Comparison of ENCODE assay signal across 10 cellular contexts in the genomic region with DNA sequence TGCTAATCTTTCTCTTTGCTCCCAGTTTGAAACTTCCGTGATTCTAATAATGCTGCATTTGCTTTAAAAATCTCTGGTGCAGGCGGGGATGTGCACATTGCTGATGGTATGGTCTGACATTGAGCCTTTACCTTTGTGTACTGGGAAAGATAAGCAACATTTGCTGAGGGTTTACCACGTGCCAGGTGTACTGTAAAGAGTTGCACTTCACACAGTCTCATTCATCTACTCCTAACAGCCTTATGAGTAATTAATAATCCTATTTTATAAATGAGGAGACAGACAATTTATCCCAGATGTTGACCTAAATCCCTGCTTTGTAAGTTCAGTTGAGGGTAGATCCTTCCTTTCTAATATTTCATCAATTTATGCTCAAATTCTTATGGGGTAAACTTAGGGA. TPM values are rescaled to one million over a fixed set of nuclear protein-coding genes. Genes with fewer than 3 reads are reported as not detected.
DNase-seq lines count a peak whose midpoint lies in the region; ATAC-seq, FAIRE-seq and TF ChIP-seq lines count a peak whose summit lies in the region.
"Had no signal": no experiment of that assay in that cellular context is flagged by ENCODE, and none has a peak within 500 bp of the region (broad histone marks: within the 10 kb centered on the region; RNA-seq: fewer than 3 reads in every experiment).

No MANE protein-coding gene starts in this region.

- H3K4me3 ChIP-seq in GM23248 (peak overlapping the region; percentile 38), ectodermal cell (ENCODE audit: insufficient read depth, low read depth, low read length) (peak overlapping the region; percentile 92), pancreas (peak overlapping the region; percentile 16 to 61 (median 31)), vagina (peak overlapping the region in 1 of 2 donors; percentile 30)

- H3K27me3 ChIP-seq in GM23248 (replicated peaks; ENCODE audit: insufficient read depth) (peaks cover 56% of the 10 kb centered on the region), ectodermal cell (ENCODE audit: control insufficient read depth, insufficient read depth, low read length, poor library complexity, severe bottlenecking) (peaks cover 19% of the 10 kb centered on the region), pancreas (peaks cover 0 to 7% (median 0%) of the 10 kb centered on the region in 4 donors), vagina (no peaks in the 10 kb centered on the region)

- TF ChIP-seq CTCF in pancreas (IDR thresholded peaks at IDR 0.05) (no peak), vagina (IDR thresholded peaks at IDR 0.05) (no peak)

- 0 out of 2 replicates have a peak overlapping the region, but pooled peaks have one; percentile 23 for H2AFZ ChIP-seq in GM23248

- intact Hi-C loops in pancreas (cut with DNase I) = no loop called here
- intact Hi-C loops in vagina (cut with DNase I) = no loop called here

- no peak for DNase-seq in GM23248
- peak; percentile 39 for DNase-seq in NCI-H82 treated with DMSO at 0.1 percent for 48 hours (lab: John Stamatoyannopoulos, UW; ENCODE audit: unreplicated experiment)
- no peak for DNase-seq in pancreas
- no peak for DNase-seq in vagina (ENCODE audit: extremely low spot score in 2 of 2)
- no peak for DNase-seq in activated effector memory CD4-positive, alpha-beta T cell treated with Interleukin-2 at 50 U/mL for 16 hours
- DNase-seq: aorta had no signal

- H3K9me2 ChIP-seq in GM23248 (ENCODE audit: insufficient read depth) = no peaks in the 10 kb centered on the region

- ATAC-seq in pancreas (peak in 2 of 4 donors; percentile 5 to 6), HG03354 (IDR thresholded peaks at IDR 0.05; ENCODE audit: poor library complexity, severe bottlenecking, unreplicated experiment) (no peak), GM19397 (IDR thresholded peaks at IDR 0.05; ENCODE audit: unreplicated experiment) (no peak)

- TF ChIP-seq POLR2A in vagina (IDR thresholded peaks at IDR 0.05) = no peak

- H3K9me3 ChIP-seq in GM23248 (ENCODE audit: low read depth) (no peaks in the 10 kb centered on the region), ectodermal cell (ENCODE audit: control insufficient read depth, low read length) (no peaks in the 10 kb centered on the region), pancreas (no peaks in the 10 kb centered on the region), vagina (no peaks in the 10 kb centered on the region)

- no peaks in the 10 kb centered on the region for H3K4me1 ChIP-seq in GM23248 (ENCODE audit: insufficient read depth)
- peaks cover 18% of the 10 kb centered on the region for H3K4me1 ChIP-seq in ectodermal cell (ENCODE audit: control insufficient read depth, insufficient read depth, low read length)
- peaks cover 0 to 5% (median 3%) of the 10 kb centered on the region in 3 donors for H3K4me1 ChIP-seq in pancreas
- H3K4me1 ChIP-seq in vagina = peaks cover 13% of the 10 kb centered on the region

- FAIRE-seq in pancreas (lab: Jason Lieb, UNC) = no peak

- no peaks in the 10 kb centered on the region for H3F3A ChIP-seq in GM23248 (ENCODE audit: insufficient read depth)

- 35 to 38% methylated on average over 3 of the region's 3 CpGs for WGBS in GM23248 (ENCODE audit: low coverage in 1 of 2, low lambda C conversion rate in 2 of 2, missing lambda C conversion rate in 2 of 2), 2 experiments
- 12 to 27% methylated on average over 3 of the region's 3 CpGs for WGBS in ectodermal cell, 2 experiments
- WGBS in pancreas, 2 donors = 7 to 9% methylated on average over 3 of the region's 3 CpGs

- H3K79me2 ChIP-seq in GM23248 (ENCODE audit: insufficient read depth) = no peaks in the 10 kb centered on the region

- H4K20me1 ChIP-seq in GM23248 (ENCODE audit: insufficient read depth) = no peaks in the 10 kb centered on the region

- no peak overlapping the region for H3K9ac ChIP-seq in GM23248
- H3K9ac ChIP-seq: KMS-11 had no signal

- in situ Hi-C loops in GM23248 (cut with MboI) = no loop called here

- H3K27ac ChIP-seq in GM23248 (no peak overlapping the region), ectodermal cell (ENCODE audit: insufficient read depth, low read depth, low read length, poor library complexity, severe bottlenecking) (no peak overlapping the region), pancreas (peak overlapping the region in 1 of 4 donors; percentile 30), vagina (no peak overlapping the region)
- H3K27ac ChIP-seq: KMS-11 had no signal

- H3K4me2 ChIP-seq in GM23248 (ENCODE audit: unreplicated experiment) = peak overlapping the region; percentile 47
- H3K4me2 ChIP-seq: KMS-11 had no signal

- H3K36me3 ChIP-seq in GM23248 (ENCODE audit: low read depth) = no peaks in the 10 kb centered on the region
- no peaks in the 10 kb centered on the region for H3K36me3 ChIP-seq in ectodermal cell (ENCODE audit: control insufficient read depth, insufficient read depth, low read length)
- no peaks in the 10 kb centered on the region for H3K36me3 ChIP-seq in pancreas
- no peaks in the 10 kb centered on the region for H3K36me3 ChIP-seq in vagina

RNA-seq across cellular contexts. Expression of a gene that starts 0.7 kb away (rescaled TPM):
- not detected in 2 replicates for total RNA-seq in GM23248 (2014; rRNA removed; shearing (Covaris generic))
- polyA plus RNA-seq in GM23248 (2016; fragmentation: Nextera tagmentation; extraction: Ambion mirVana) (not detected in 2 replicates), pancreas (1 to 10 TPM; 3.9 to 6.9 TPM)
- 36.0 TPM for polyA plus RNA-seq in ectodermal cell (2013, experiment 1 of 4)
- polyA plus RNA-seq in ectodermal cell (2013, experiment 2 of 4) = 43.8 TPM
- polyA plus RNA-seq in ectodermal cell (2013, experiment 3 of 4) = 32.6 TPM
- polyA plus RNA-seq in ectodermal cell (2013, experiment 4 of 4) = 38.3 TPM
- total RNA-seq in pancreas (1 to 10 TPM; 4.0 to 6.5 (median 5.4) TPM), vagina (10.6 TPM)

RNA-seq across cellular contexts. Expression of a gene that starts 28.5 kb away (rescaled TPM):
- 18.7 and 20.1 TPM in 2 replicates for total RNA-seq in GM23248 (2014; rRNA removed; shearing (Covaris generic))
- polyA plus RNA-seq in GM23248 (2016; fragmentation: Nextera tagmentation; extraction: Ambion mirVana) = 19.7 and 22.6 TPM in 2 replicates
- 13.2 TPM for polyA plus RNA-seq in ectodermal cell (2013, experiment 1 of 4)
- polyA plus RNA-seq in ectodermal cell (2013, experiment 2 of 4) = 11.2 TPM
- polyA plus RNA-seq in ectodermal cell (2013, experiment 3 of 4) = 11.4 TPM
- 11.5 TPM for polyA plus RNA-seq in ectodermal cell (2013, experiment 4 of 4)
- total RNA-seq in pancreas = 10 to 100 TPM in 1 of 6 donors, 1 to 10 TPM in 5; 6.0 to 11.7 (median 7.8) TPM
- 1 to 10 TPM; 2.5 to 6.5 TPM for polyA plus RNA-seq in pancreas
- total RNA-seq in vagina = 15.5 TPM
